In genomic region chr7:131859162-131859821, GRCh38 we compare ENCODE assay signal across 8 cellular contexts.
A peak's percentile ranks its signal among the peaks of the same experiment; 100 is the strongest.
DNase-seq lines count a peak whose midpoint lies in the region; ATAC-seq, FAIRE-seq and TF ChIP-seq lines count a peak whose summit lies in the region.

No MANE protein-coding gene starts in this region.

- H3K27ac ChIP-seq in CD4-positive, alpha-beta T cell (ENCODE audit: low read depth, low read length): no peak overlapping the region
- H3K27ac ChIP-seq in pancreas (no peak overlapping the region), aorta (ENCODE audit: low read depth in 1 of 2, low read length in 2 of 2) (no peak overlapping the region)

- H3K4me1 ChIP-seq in NT2/D1 (ENCODE audit: insufficient read depth, insufficient read length): no peaks in the 10 kb centered on the region
- H3K4me1 ChIP-seq in pancreas: no peaks in the 10 kb centered on the region
- H3K4me1 ChIP-seq in aorta (ENCODE audit: control insufficient read depth in 1 of 2, insufficient read depth in 2 of 2, low read length in 2 of 2): no peaks in the 10 kb centered on the region

- H3K27me3 Mint-ChIP-seq in CD4-positive, alpha-beta T cell: peaks cover 6% of the 10 kb centered on the region
- H3K27me3 Mint-ChIP-seq in activated T-cell treated with anti-CD3 and anti-CD28 coated beads, Interleukin-2, amount 50 U/mL, for 72 hours (ENCODE audit: low read depth): peaks cover 7% of the 10 kb centered on the region

- H3K4me3 ChIP-seq in NT2/D1 (ENCODE audit: insufficient read length, low read depth) (no peak overlapping the region), pancreas (no peak overlapping the region), aorta (ENCODE audit: low read length in 2 of 2) (no peak overlapping the region)

- H3K4me3 Mint-ChIP-seq in CD4-positive, alpha-beta T cell: no peak overlapping the region
- H3K4me3 Mint-ChIP-seq in activated T-cell treated with anti-CD3 and anti-CD28 coated beads, Interleukin-2, amount 50 U/mL, for 72 hours: no peak overlapping the region

- H3K27ac Mint-ChIP-seq in CD4-positive, alpha-beta T cell: no peak overlapping the region
- H3K27ac Mint-ChIP-seq in activated T-cell treated with anti-CD3 and anti-CD28 coated beads, Interleukin-2, amount 50 U/mL, for 72 hours: no peak overlapping the region

- CTCF ChIA-PET in CD4-positive, alpha-beta T cell (lab: Charles Lee): interaction anchor here (1.0 to 1.3 kb wide), 2 partner anchors 8 to 10 kb away, joined by 3 read pairs; no protein-coding TSS in a partner anchor

- H3K36me3 ChIP-seq in NT2/D1 (ENCODE audit: insufficient read depth, insufficient read length, low read length) (no peaks in the 10 kb centered on the region), pancreas (no peaks in the 10 kb centered on the region), aorta (ENCODE audit: control insufficient read depth in 1 of 2, insufficient read depth in 2 of 2, low read length in 1 of 2) (no peaks in the 10 kb centered on the region)

- ATAC-seq in CD4-positive, alpha-beta T cell (ENCODE audit: poor library complexity): no peak
- peak; percentile 82 for ATAC-seq in GM19023 (IDR thresholded peaks at IDR 0.05; ENCODE audit: unreplicated experiment)
- ATAC-seq in HG03432 (IDR thresholded peaks at IDR 0.05; ENCODE audit: unreplicated experiment): peak; percentile 80
- peak; percentile 50 to 72 for ATAC-seq in activated T-cell treated with anti-CD3 and anti-CD28 coated beads, Interleukin-2, amount 50 U/mL, for 72 hours (replicated peaks in 1 of 2)
- ATAC-seq in pancreas: peak; percentile 66 to 97 (median 94)
- peak; percentile 76 for ATAC-seq in aorta (ENCODE audit: low FRiP score)

- peak; percentile 68 for TF ChIP-seq CTCF in CD4-positive, alpha-beta T cell (IDR thresholded peaks at IDR 0.05)
- TF ChIP-seq CTCF in pancreas (IDR thresholded peaks at IDR 0.05): peak; percentile 75 to 86 (median 81)

- no peaks in the 10 kb centered on the region for H3K9me3 ChIP-seq in CD4-positive, alpha-beta T cell (ENCODE audit: control insufficient read depth, low read length)
- peaks cover 5% of the 10 kb centered on the region; the same call in 1 of the 2 replicates for H3K9me3 ChIP-seq in NT2/D1 (ENCODE audit: insufficient read depth, low read length)
- H3K9me3 ChIP-seq in pancreas: no peaks in the 10 kb centered on the region
- peaks cover 2% of the 10 kb centered on the region for H3K9me3 ChIP-seq in aorta (ENCODE audit: control insufficient read depth, low read length)

- POLR2A ChIA-PET in CD4-positive, alpha-beta T cell (lab: Charles Lee): no interaction called here

- H3K4me1 Mint-ChIP-seq in CD4-positive, alpha-beta T cell (ENCODE audit: low read depth): no peaks in the 10 kb centered on the region
- no peaks in the 10 kb centered on the region for H3K4me1 Mint-ChIP-seq in activated T-cell treated with anti-CD3 and anti-CD28 coated beads, Interleukin-2, amount 50 U/mL, for 72 hours (ENCODE audit: low read depth)

- FAIRE-seq in pancreas (lab: Jason Lieb, UNC): no peak

- 12 to 16% methylated on average over 6 of the region's 6 CpGs for WGBS in pancreas, 2 donors
- 3 to 7% methylated on average over 6 of the region's 6 CpGs for WGBS in aorta, 2 donors

- H3K9me3 Mint-ChIP-seq in CD4-positive, alpha-beta T cell: no peaks in the 10 kb centered on the region
- peaks cover 2 to 3% of the 10 kb centered on the region in 2 donors for H3K9me3 Mint-ChIP-seq in activated T-cell treated with anti-CD3 and anti-CD28 coated beads, Interleukin-2, amount 50 U/mL, for 72 hours

- H3K9ac ChIP-seq in NT2/D1 (ENCODE audit: insufficient read length, low read depth): no peak overlapping the region

- H3K27me3 ChIP-seq in CD4-positive, alpha-beta T cell (ENCODE audit: control insufficient read depth, insufficient read depth, low read length): no peaks in the 10 kb centered on the region
- H3K27me3 ChIP-seq in NT2/D1 (ENCODE audit: insufficient read depth, insufficient read length) (no peaks in the 10 kb centered on the region), pancreas (no peaks in the 10 kb centered on the region), aorta (ENCODE audit: control insufficient read depth in 1 of 2, insufficient read depth in 2 of 2, low read length in 1 of 2) (peaks cover 0 to 2% of the 10 kb centered on the region in 2 donors)

- no peaks in the 10 kb centered on the region for H3K36me3 Mint-ChIP-seq in CD4-positive, alpha-beta T cell (ENCODE audit: low read depth)
- no peaks in the 10 kb centered on the region for H3K36me3 Mint-ChIP-seq in activated T-cell treated with anti-CD3 and anti-CD28 coated beads, Interleukin-2, amount 50 U/mL, for 72 hours (ENCODE audit: insufficient read depth in 2 of 2)

- intact Hi-C loops in CD4-positive, alpha-beta T cell (cut with DNase I, micrococcal nuclease): loop anchor here in 1 of 2 experiments (5.0 to 10.0 kb wide), 2 partner anchors 1486 to 1573 kb away; no protein-coding TSS in a partner anchor
- intact Hi-C loops in pancreas (cut with DNase I): no loop called here
- intact Hi-C loops in aorta (cut with DNase I): loop anchor here in 1 of 2 donors (2.0 kb wide), 1 partner anchor 722 kb away; no protein-coding TSS in a partner anchor

- peak in 5 of 10 experiments; percentile 6 to 12 (median 6) for DNase-seq in CD4-positive, alpha-beta T cell
- DNase-seq in NT2/D1 (ENCODE audit: low read depth, low spot score) (peak; percentile 71), globus pallidus (ENCODE audit: low spot score) (peak; percentile 61), pancreas (peak; percentile 36 to 78 (median 70)), aorta (peak; percentile 71 to 83)
- peak; percentile 33 to 50 for DNase-seq in activated T-cell treated with anti-CD3 and anti-CD28 coated beads, Interleukin-2, amount 50 U/mL, for 72 hours
